1 cellular context compared by ENCODE assay signal in genomic region chr12:24078318-24078765, GRCh38.
TF ChIP-seq lines count a peak whose summit lies in the region.

No MANE protein-coding gene starts in this region.

TF ChIP-seq in HepG2, 621 proteins besides CTCF, POLR2A, EP300 and RAD21 (continued from another document and continues in another):
- TF ChIP-seq SKIL (CRISPR knock-in tag; IDR thresholded peaks at IDR 0.05; ENCODE audit: borderline replicate concordance) (no peak; the same call in 1 of the 2 replicates), GABPA (IDR thresholded peaks at IDR 0.05; ENCODE audit: low read depth, low read length) (no peak), GABPA (CRISPR knock-in tag; IDR thresholded peaks at IDR 0.05; ENCODE audit: low read depth) (no peak), SMARCC2 (IDR thresholded peaks at IDR 0.05) (no peak), ZNF772 (CRISPR knock-in tag; IDR thresholded peaks at IDR 0.05) (peak; percentile 81; the same call in 1 of the 2 replicates), LRRFIP1 (CRISPR knock-in tag; conservative IDR thresholded peaks at IDR 0.05) (no peak), ZNF83 (CRISPR knock-in tag; IDR thresholded peaks at IDR 0.05; ENCODE audit: borderline replicate concordance) (no peak), RFX5 (IDR thresholded peaks at IDR 0.05; ENCODE audit: low read depth, low read length) (no peak), ZSCAN31 (CRISPR knock-in tag; IDR thresholded peaks at IDR 0.05; ENCODE audit: low read depth) (peak; percentile 66; the same call in 1 of the 2 replicates), STAG1 (CRISPR knock-in tag; IDR thresholded peaks at IDR 0.05) (peak; percentile 23; the same call in 1 of the 2 replicates), SP5 (CRISPR knock-in tag; IDR thresholded peaks at IDR 0.05; ENCODE audit: borderline replicate concordance, low read depth) (peak; percentile 67; the same call in 1 of the 2 replicates), GABPB1 (CRISPR knock-in tag; IDR thresholded peaks at IDR 0.05) (no peak; the same call in 1 of the 2 replicates), JDP2 (CRISPR knock-in tag; IDR thresholded peaks at IDR 0.05; ENCODE audit: borderline replicate concordance) (no peak), THRA (CRISPR knock-in tag; IDR thresholded peaks at IDR 0.05; ENCODE audit: borderline replicate concordance) (peak; percentile 66; the same call in 1 of the 2 replicates), PHF21A (CRISPR knock-in tag; IDR thresholded peaks at IDR 0.05) (peak; percentile 80), ZNF414 (CRISPR knock-in tag; IDR thresholded peaks at IDR 0.05) (0 out of 2 replicates have a peak, but pooled peaks have one; percentile 19), RXRB (CRISPR knock-in tag; IDR thresholded peaks at IDR 0.05; ENCODE audit: borderline replicate concordance) (peak; percentile 69), SOX6 (IDR thresholded peaks at IDR 0.05) (no peak), SOX6 (CRISPR knock-in tag; IDR thresholded peaks at IDR 0.05) (peak; percentile 96), SIX1 (CRISPR knock-in tag; IDR thresholded peaks at IDR 0.05; ENCODE audit: borderline replicate concordance) (peak; percentile 86), ELF3 (CRISPR knock-in tag; IDR thresholded peaks at IDR 0.05) (peak; percentile 65), TCF7L2 (IDR thresholded peaks at IDR 0.05; ENCODE audit: low read depth, low read length) (peak; percentile 38; the same call in 1 of the 2 replicates), ZNF644 (CRISPR knock-in tag; IDR thresholded peaks at IDR 0.05; ENCODE audit: low read depth) (peak; percentile 86), TEAD3 (CRISPR knock-in tag; optimal IDR thresholded peaks at IDR 0.05; ENCODE audit: borderline replicate concordance) (peak; percentile 74), HMG20A (CRISPR knock-in tag; IDR thresholded peaks at IDR 0.05; ENCODE audit: borderline replicate concordance) (peak; percentile 65; the same call in 1 of the 2 replicates), HOXA7 (CRISPR knock-in tag; IDR thresholded peaks at IDR 0.05) (no peak), SRF (IDR thresholded peaks at IDR 0.05; ENCODE audit: low read depth, low read length) (peak; percentile 10; the same call in 1 of the 2 replicates), ZNF274 (CRISPR knock-in tag; IDR thresholded peaks at IDR 0.05) (no peak), REL (CRISPR knock-in tag; conservative IDR thresholded peaks at IDR 0.05) (no peak), ZNF253 (CRISPR knock-in tag; IDR thresholded peaks at IDR 0.05; ENCODE audit: borderline replicate concordance) (no peak), GRHL1 (CRISPR knock-in tag; conservative IDR thresholded peaks at IDR 0.05) (no peak), CSRNP1 (CRISPR knock-in tag; IDR thresholded peaks at IDR 0.05) (0 out of 2 replicates have a peak, but pooled peaks have one; percentile 38), ZNF792 (CRISPR knock-in tag; IDR thresholded peaks at IDR 0.05) (peak; percentile 71), NONO (IDR thresholded peaks at IDR 0.05) (no peak), NONO (CRISPR knock-in tag; conservative IDR thresholded peaks at IDR 0.05) (0 out of 2 replicates have a peak, but pooled peaks have one; percentile 40), CHCHD3 (CRISPR knock-in tag; IDR thresholded peaks at IDR 0.05) (no peak), BRCA1 (CRISPR knock-in tag; IDR thresholded peaks at IDR 0.05) (no peak), RBAK (CRISPR knock-in tag; IDR thresholded peaks at IDR 0.05) (no peak), MATR3 (CRISPR knock-in tag; IDR thresholded peaks at IDR 0.05) (no peak), LCORL (IDR thresholded peaks at IDR 0.05) (peak; percentile 50; the same call in 1 of the 2 replicates), LCORL (CRISPR knock-in tag; IDR thresholded peaks at IDR 0.05) (no peak), ATF3 (CRISPR knock-in tag; IDR thresholded peaks at IDR 0.05) (peak; percentile 84), NR2C2 (CRISPR knock-in tag; IDR thresholded peaks at IDR 0.05; ENCODE audit: borderline replicate concordance) (no peak; the same call in 1 of the 2 replicates), GATAD2A (CRISPR knock-in tag; IDR thresholded peaks at IDR 0.05) (peak; percentile 90), SP4 (CRISPR knock-in tag; IDR thresholded peaks at IDR 0.05) (no peak), CEBPG (CRISPR knock-in tag; IDR thresholded peaks at IDR 0.05) (peak; percentile 75), TBP (CRISPR knock-in tag; IDR thresholded peaks at IDR 0.05) (no peak)
- TF ChIP-seq, protein P1, sequence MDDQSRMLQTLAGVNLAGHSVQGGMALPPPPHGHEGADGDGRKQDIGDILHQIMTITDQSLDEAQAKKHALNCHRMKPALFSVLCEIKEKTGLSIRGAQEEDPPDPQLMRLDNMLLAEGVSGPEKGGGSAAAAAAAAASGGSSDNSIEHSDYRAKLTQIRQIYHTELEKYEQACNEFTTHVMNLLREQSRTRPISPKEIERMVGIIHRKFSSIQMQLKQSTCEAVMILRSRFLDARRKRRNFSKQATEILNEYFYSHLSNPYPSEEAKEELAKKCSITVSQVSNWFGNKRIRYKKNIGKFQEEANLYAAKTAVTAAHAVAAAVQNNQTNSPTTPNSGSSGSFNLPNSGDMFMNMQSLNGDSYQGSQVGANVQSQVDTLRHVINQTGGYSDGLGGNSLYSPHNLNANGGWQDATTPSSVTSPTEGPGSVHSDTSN (CRISPR knock-in tag; IDR thresholded peaks at IDR 0.05; ENCODE audit: borderline replicate concordance): no peak
- TF ChIP-seq, protein P2, sequence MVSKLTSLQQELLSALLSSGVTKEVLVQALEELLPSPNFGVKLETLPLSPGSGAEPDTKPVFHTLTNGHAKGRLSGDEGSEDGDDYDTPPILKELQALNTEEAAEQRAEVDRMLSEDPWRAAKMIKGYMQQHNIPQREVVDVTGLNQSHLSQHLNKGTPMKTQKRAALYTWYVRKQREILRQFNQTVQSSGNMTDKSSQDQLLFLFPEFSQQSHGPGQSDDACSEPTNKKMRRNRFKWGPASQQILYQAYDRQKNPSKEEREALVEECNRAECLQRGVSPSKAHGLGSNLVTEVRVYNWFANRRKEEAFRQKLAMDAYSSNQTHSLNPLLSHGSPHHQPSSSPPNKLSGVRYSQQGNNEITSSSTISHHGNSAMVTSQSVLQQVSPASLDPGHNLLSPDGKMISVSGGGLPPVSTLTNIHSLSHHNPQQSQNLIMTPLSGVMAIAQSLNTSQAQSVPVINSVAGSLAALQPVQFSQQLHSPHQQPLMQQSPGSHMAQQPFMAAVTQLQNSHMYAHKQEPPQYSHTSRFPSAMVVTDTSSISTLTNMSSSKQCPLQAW (CRISPR knock-in tag; IDR thresholded peaks at IDR 0.05): peak; percentile 53; the same call in 1 of the 2 replicates
- TF ChIP-seq, protein P3, sequence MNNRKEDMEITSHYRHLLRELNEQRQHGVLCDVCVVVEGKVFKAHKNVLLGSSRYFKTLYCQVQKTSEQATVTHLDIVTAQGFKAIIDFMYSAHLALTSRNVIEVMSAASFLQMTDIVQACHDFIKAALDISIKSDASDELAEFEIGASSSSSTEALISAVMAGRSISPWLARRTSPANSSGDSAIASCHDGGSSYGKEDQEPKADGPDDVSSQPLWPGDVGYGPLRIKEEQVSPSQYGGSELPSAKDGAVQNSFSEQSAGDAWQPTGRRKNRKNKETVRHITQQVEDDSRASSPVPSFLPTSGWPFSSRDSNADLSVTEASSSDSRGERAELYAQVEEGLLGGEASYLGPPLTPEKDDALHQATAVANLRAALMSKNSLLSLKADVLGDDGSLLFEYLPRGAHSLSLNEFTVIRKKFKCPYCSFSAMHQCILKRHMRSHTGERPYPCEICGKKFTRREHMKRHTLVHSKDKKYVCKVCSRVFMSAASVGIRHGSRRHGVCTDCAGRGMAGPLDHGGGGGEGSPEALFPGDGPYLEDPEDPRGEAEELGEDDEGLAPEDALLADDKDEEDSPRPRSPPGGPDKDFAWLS (CRISPR knock-in tag; IDR thresholded peaks at IDR 0.05; ENCODE audit: borderline replicate concordance): no peak
- TF ChIP-seq, protein P4, sequence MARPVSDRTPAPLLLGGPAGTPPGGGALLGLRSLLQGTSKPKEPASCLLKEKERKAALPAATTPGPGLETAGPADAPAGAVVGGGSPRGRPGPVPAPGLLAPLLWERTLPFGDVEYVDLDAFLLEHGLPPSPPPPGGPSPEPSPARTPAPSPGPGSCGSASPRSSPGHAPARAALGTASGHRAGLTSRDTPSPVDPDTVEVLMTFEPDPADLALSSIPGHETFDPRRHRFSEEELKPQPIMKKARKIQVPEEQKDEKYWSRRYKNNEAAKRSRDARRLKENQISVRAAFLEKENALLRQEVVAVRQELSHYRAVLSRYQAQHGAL (CRISPR knock-in tag; IDR thresholded peaks at IDR 0.05; ENCODE audit: not compliant biosample characterization): no peak
